8 cellular contexts compared by ENCODE assay signal in genomic region chr15:90902996-90903732, GRCh38. TPM values are rescaled to one million over a fixed set of nuclear protein-coding genes. Genes with fewer than 3 reads are reported as not detected.
A peak's percentile ranks its signal among the peaks of the same experiment; 100 is the strongest.
DNase-seq lines count a peak whose midpoint lies in the region; ATAC-seq, FAIRE-seq and TF ChIP-seq lines count a peak whose summit lies in the region.

TSS of gene MAN2A2 (plus strand) at chr15:90903302. CDS start at chr15:90904208, 906 bp downstream.

- TF ChIP-seq EP300 in H1 (IDR thresholded peaks at IDR 0.05; ENCODE audit: borderline replicate concordance in 1 of 2, low read depth in 2 of 2, low read length in 2 of 2): no peak

- no peak for FAIRE-seq in H1 (lab: Jason Lieb, UNC)

- H3K4me1 ChIP-seq in H1 (replicated peaks in 1 of 4; ENCODE audit: control insufficient read depth in 3 of 4, insufficient read depth in 4 of 4, low read length in 3 of 4): peaks cover 5 to 8% (median 7%) of the 10 kb centered on the region in 4 experiments; a peak in 6 of 7 replicates

- no peak within 1 kb of the TSS for H3K4ac ChIP-seq in H1 (replicated peaks; ENCODE audit: insufficient read length, low read depth, low read length)

- no peak within 1 kb of the TSS for H4K91ac ChIP-seq in H1 (replicated peaks; ENCODE audit: insufficient read length, low read length)

- H3K23me2 ChIP-seq in H1 (ENCODE audit: low read depth, low read length): peaks cover 14% of the 10 kb centered on the region; the same call in 1 of the 2 replicates

- H3K27me3 ChIP-seq in H1 (replicated peaks in 1 of 4; ENCODE audit: control insufficient read depth in 3 of 4, extremely low read depth in 1 of 4, insufficient read depth in 3 of 4, low read length in 3 of 4): peaks cover 0 to 16% (median 9%) of the 10 kb centered on the region in 4 experiments; a peak in 5 of 7 replicates

- POLR2A ChIA-PET in H1 (lab: Charles Lee; ENCODE audit: partially characterized antibody): interaction anchor here (0.9 to 3.3 kb wide), 4 partner anchors 16 to 51 kb away, joined by 3 to 24 read pairs (median 4); partner anchors contain the start of genes HDDC3, RCCD1 and UNC45A

- H3K9ac ChIP-seq in H1 (replicated peaks in 1 of 4; ENCODE audit: extremely low read depth in 1 of 4, low read depth in 3 of 4, low read length in 3 of 4): peak within 1 kb of the TSS; percentile 33 to 53 (median 49); a peak in 5 of 7 replicates

- CTCF ChIA-PET in H1 (lab: Charles Lee; ENCODE audit: partially characterized antibody): interaction anchor here (0.7 to 13.3 kb wide), 17 partner anchors 9 to 370 kb away, joined by 3 to 187 read pairs (median 5); partner anchors contain the start of genes FES, HDDC3 and UNC45A

- H2BK120ac ChIP-seq in H1 (replicated peaks; ENCODE audit: low read depth, low read length): peak within 1 kb of the TSS; percentile 43

- ATAC-seq in GM18868 (IDR thresholded peaks at IDR 0.05; ENCODE audit: unreplicated experiment) (peak; percentile 56), HG03097 (IDR thresholded peaks at IDR 0.05; ENCODE audit: low FRiP score, unreplicated experiment) (peak; percentile 28)

- H3K23ac ChIP-seq in H1 (ENCODE audit: insufficient read length): no peak within 1 kb of the TSS

- no peaks in the 10 kb centered on the region for H3K9me3 ChIP-seq in H1 (ENCODE audit: insufficient read depth in 2 of 2, low read depth in 1 of 2, low read length in 1 of 2)

- TF ChIP-seq POLR2A in H1 (IDR thresholded peaks at IDR 0.05; ENCODE audit: control extremely low read depth in 1 of 2, low read depth in 2 of 2, low read length in 2 of 2): no peak

- H2BK15ac ChIP-seq in H1 (ENCODE audit: low read length): no peak within 1 kb of the TSS

- H3K14ac ChIP-seq in H1 (ENCODE audit: insufficient read length): no peak within 1 kb of the TSS

- H2AFZ ChIP-seq in H1 (ENCODE audit: low read length): peak within 1 kb of the TSS; percentile 12

- no peaks in the 10 kb centered on the region; a peak in 2 of 8 replicates for H3K36me3 ChIP-seq in H1 (ENCODE audit: control insufficient read depth in 2 of 4, insufficient read depth in 4 of 4, low read length in 3 of 4)

- H4K5ac ChIP-seq in H1 (ENCODE audit: insufficient read length, low read depth, low read length): no peak within 1 kb of the TSS

- H2AK5ac ChIP-seq in H1 (ENCODE audit: low read depth, low read length): no peak within 1 kb of the TSS

- DNase-seq in ACHN: peak; percentile 28
- DNase-seq in NCI-H748 treated with DMSO at 0.1 percent for 48 hours (lab: John Stamatoyannopoulos, UW): peak; percentile 3
- DNase-seq in activated CD8-positive, alpha-beta memory T cell treated with anti-CD3 and anti-CD28 coated beads for 4 hours (ENCODE audit: low read depth in 2 of 2): peak; percentile 57 to 73
- DNase-seq in H1 (ENCODE audit: low read depth in 1 of 2, low spot score in 2 of 2): peak in 1 of 2 experiments; percentile 82
- no peak for DNase-seq in mesenteric fat pad (ENCODE audit: low spot score)
- peak; percentile 45 for DNase-seq in stimulated activated CD8-positive, alpha-beta memory T cell treated with anti-CD3 and anti-CD28 coated beads, Interleukin-15, amount 100 ng/mL, for 1 hour (ENCODE audit: low read depth)

- H3K18ac ChIP-seq in H1 (ENCODE audit: extremely low read depth, low read length): peak within 1 kb of the TSS; percentile 48

- no peaks in the 10 kb centered on the region for H3K79me2 ChIP-seq in H1 (ENCODE audit: control insufficient read depth in 1 of 2, insufficient read depth in 2 of 2, low read length in 2 of 2)

- 1% methylated on average over 34 of the region's 53 CpGs; no CpG with 5 or more reads in 1 of the 2 experiments for WGBS in H1 (ENCODE audit: extremely low coverage in 1 of 2, insufficient coverage in 1 of 2, insufficient read length in 1 of 2, insufficient replicate concordance in 2 of 2, low coverage in 1 of 2, low lambda C conversion rate in 2 of 2, missing lambda C conversion rate in 1 of 2), 2 experiments

- no peak within 1 kb of the TSS for H2BK20ac ChIP-seq in H1 (ENCODE audit: low read length)

- no peak within 1 kb of the TSS for H3K27ac ChIP-seq in H1 (ENCODE audit: low read depth, low read length)

- peak within 1 kb of the TSS; percentile 78; the same call in 1 of the 2 replicates for H4K8ac ChIP-seq in H1 (ENCODE audit: extremely low read depth, insufficient read depth, low read length)

- H3K4me2 ChIP-seq in H1 (ENCODE audit: insufficient read depth in 1 of 2, low read depth in 2 of 2, low read length in 2 of 2): peak within 1 kb of the TSS; percentile 91 to 97

- no peak for TF ChIP-seq RAD21 in H1 (IDR thresholded peaks at IDR 0.05 in 1 of 2, conservative IDR thresholded peaks at IDR 0.05 in 1 of 2; ENCODE audit: low read depth in 2 of 2, low read length in 2 of 2)

- peaks cover 0 to 5% of the 10 kb centered on the region in 2 experiments for H4K20me1 ChIP-seq in H1 (replicated peaks in 1 of 2; ENCODE audit: control insufficient read depth in 1 of 2, insufficient read depth in 2 of 2, low read length in 2 of 2)

- TF ChIP-seq CTCF in H1 (IDR thresholded peaks at IDR 0.05; ENCODE audit: control extremely low read depth in 1 of 3, insufficient read depth in 1 of 3, low read depth in 1 of 3, low read length in 3 of 3): no peak

- no peak within 1 kb of the TSS; the same call in 1 of the 2 replicates for H2BK12ac ChIP-seq in H1 (ENCODE audit: low read depth, low read length)

- H3K79me1 ChIP-seq in H1 (ENCODE audit: low read depth, low read length): no peaks in the 10 kb centered on the region

- no peak within 1 kb of the TSS for H3K56ac ChIP-seq in H1 (replicated peaks; ENCODE audit: insufficient read length, low read depth, low read length)

- in situ Hi-C loops in ACHN (cut with HindIII; ENCODE audit: low pct_ligation_motif_present, low pct_unique_long_range_greater_than_20kb, low sequenced_read_pairs): no loop called here

- peak within 1 kb of the TSS; percentile 35; the same call in 1 of the 2 replicates for H2BK5ac ChIP-seq in H1 (ENCODE audit: low read depth, low read length)

- H3K4me3 ChIP-seq in H1 (ENCODE audit: extremely low read depth in 1 of 4, insufficient read depth in 2 of 4, low read depth in 3 of 4, low read length in 4 of 4): peak within 1 kb of the TSS; percentile 52 to 79 (median 74)

TF ChIP-seq in H1, 55 proteins besides CTCF, POLR2A, EP300 and RAD21 (continues in another document):
- no peak for TF ChIP-seq ZNF274 (IDR thresholded peaks at IDR 0.05; ENCODE audit: borderline replicate concordance, extremely low read depth, low read length)
- no peak for TF ChIP-seq POLR2AphosphoS5 (IDR thresholded peaks at IDR 0.05; ENCODE audit: low read depth, low read length)
- peak in 1 of 2 experiments; percentile 43; a peak in 1 of 4 replicates for TF ChIP-seq SIN3A (conservative IDR thresholded peaks at IDR 0.05 in 1 of 2, IDR thresholded peaks at IDR 0.05 in 1 of 2; ENCODE audit: low read depth in 1 of 2, low read length in 2 of 2)
- no peak for TF ChIP-seq RFX5 (IDR thresholded peaks at IDR 0.05; ENCODE audit: borderline replicate concordance, low read depth, low read length)
- no peak for TF ChIP-seq GTF2F1 (IDR thresholded peaks at IDR 0.05; ENCODE audit: borderline replicate concordance, low read depth, low read length)
- no peak for TF ChIP-seq YY1 (IDR thresholded peaks at IDR 0.05; ENCODE audit: low read depth, low read length)
- no peak for TF ChIP-seq TEAD4 (IDR thresholded peaks at IDR 0.05; ENCODE audit: low read depth, low read length)
- TF ChIP-seq SP4 (IDR thresholded peaks at IDR 0.05; ENCODE audit: low read length): no peak
- TF ChIP-seq JUND (IDR thresholded peaks at IDR 0.05; ENCODE audit: low read length): no peak
- peak; percentile 82 for TF ChIP-seq KDM4A (IDR thresholded peaks at IDR 0.05; ENCODE audit: low read depth, low read length, severe bottlenecking)
- no peak for TF ChIP-seq ATF2 (IDR thresholded peaks at IDR 0.05; ENCODE audit: low read length)
- TF ChIP-seq MAFK (IDR thresholded peaks at IDR 0.05; ENCODE audit: low read depth, low read length): no peak
- TF ChIP-seq SIRT6 (IDR thresholded peaks at IDR 0.05; ENCODE audit: low read length): no peak
- 0 out of 2 replicates have a peak, but pooled peaks have one; percentile 21 for TF ChIP-seq PHF8 (conservative IDR thresholded peaks at IDR 0.05; ENCODE audit: low read depth, low read length)
- TF ChIP-seq FOSL1 (IDR thresholded peaks at IDR 0.05; ENCODE audit: insufficient read depth, low read depth, low read length): no peak
- no peak for TF ChIP-seq USF2 (IDR thresholded peaks at IDR 0.05; ENCODE audit: low read length)
- peak; percentile 23 for TF ChIP-seq RNF2 (IDR thresholded peaks at IDR 0.05; ENCODE audit: borderline replicate concordance, low read depth, low read length, missing control alignments, poor library complexity, severe bottlenecking)
- TF ChIP-seq ASH2L (IDR thresholded peaks at IDR 0.05; ENCODE audit: low read length): peak; percentile 43

RNA-seq across cellular contexts. Expression of gene MAN2A2, which starts in this region (rescaled TPM):
- total RNA-seq in H1 (2021; fragmentation: NEBNext Ultra II Directional; extraction: Animal tissue kit (Norgen Biotek cat#: 25700)): 21.9 and 23.1 TPM in 2 replicates
- 29.7 and 35.9 TPM in 2 replicates for polyA plus RNA-seq in H1 (2011; rRNA removed)
- polyA plus RNA-seq in H1 (2011; cell fraction: cytosol; rRNA removed): 24.6 TPM
- polyA plus RNA-seq in H1 (2011; cell fraction: nucleus; rRNA removed): 210 TPM
- 16.3 to 19.6 TPM (median 18.4 TPM) in 4 replicates for polyA plus RNA-seq in H1 (2012, experiment 1 of 2)
- 4.7 TPM for polyA plus RNA-seq in H1 (2012, experiment 2 of 2)
- polyA plus RNA-seq in H1 (2013, experiment 1 of 2): 18.5 TPM
- polyA plus RNA-seq in H1 (2013, experiment 2 of 2): 14.0 TPM
- 20.9 and 24.9 TPM in 2 replicates for polyA minus RNA-seq in H1 (2011; rRNA and poly(A)+ RNA removed)
- polyA minus RNA-seq in H1 (2011; cell fraction: cytosol; rRNA and poly(A)+ RNA removed): 9.3 TPM
- polyA minus RNA-seq in H1 (2011; cell fraction: nucleus; rRNA and poly(A)+ RNA removed): 32.5 TPM
- 104 TPM for total RNA-seq in mesenteric fat pad
